Comparison of ENCODE assay signal across 8 cellular contexts in the genomic region with DNA sequence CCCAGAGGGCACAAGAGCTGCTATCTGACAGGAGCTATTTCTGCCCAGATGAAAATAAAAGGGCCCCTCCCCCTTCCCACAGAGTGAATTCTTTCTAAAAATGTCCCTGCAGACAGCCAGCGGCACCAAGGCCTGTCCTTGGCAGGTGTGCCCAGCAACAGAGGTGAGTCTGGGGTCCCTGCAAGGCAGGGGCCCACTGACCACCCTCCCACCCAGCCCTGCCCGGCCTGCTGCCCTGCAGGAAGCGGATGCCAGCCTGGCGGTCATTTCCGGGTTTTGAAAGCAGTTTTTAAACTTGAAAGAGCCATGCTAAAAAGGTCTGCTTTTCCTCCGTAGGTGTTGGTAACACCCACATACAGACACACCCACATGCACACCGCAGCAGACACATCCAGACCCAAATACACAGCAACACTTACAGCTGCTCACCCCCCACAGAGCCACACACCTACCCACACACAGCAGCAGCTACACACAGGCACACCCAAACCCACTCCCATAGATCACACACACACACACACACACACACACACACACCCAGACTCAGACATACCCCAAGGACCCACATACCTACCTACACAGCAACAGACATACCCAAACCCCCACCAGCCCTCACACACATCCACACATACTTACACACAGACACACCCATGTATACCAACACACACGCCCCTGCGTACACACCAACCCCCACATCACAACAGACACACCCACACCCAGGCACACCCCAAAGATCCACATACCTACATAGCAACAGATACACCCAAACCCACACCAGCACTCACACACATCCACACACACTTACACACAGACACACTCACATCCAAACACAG. TPM values are rescaled to one million over a fixed set of nuclear protein-coding genes. Genes with fewer than 3 reads are reported as not detected.
DNase-seq lines count a peak whose midpoint lies in the region; ATAC-seq and TF ChIP-seq lines count a peak whose summit lies in the region.

No MANE protein-coding gene starts in this region.

- H3K79me2 ChIP-seq in HCT116 (ENCODE audit: insufficient read depth, low read length) (peaks cover 27% of the 10 kb centered on the region), OCI-LY7 (ENCODE audit: insufficient read depth, low read depth, low read length) (peaks cover 26% of the 10 kb centered on the region)

- ATAC-seq in HCT116: peak; percentile 13
- ATAC-seq in activated T-helper 17 cell treated with anti-CD3 and anti-CD28 coated beads, Interleukin-2, amount 50 U/mL, for 72 hours (replicated peaks): peak; percentile 8

- H2AFZ ChIP-seq in HCT116 (ENCODE audit: low read depth, low read length, poor library complexity, severe bottlenecking): no peak overlapping the region
- peak overlapping the region; percentile 62 for H2AFZ ChIP-seq in OCI-LY7 (ENCODE audit: low read length)

- TF ChIP-seq CTCF in HCT116 (IDR thresholded peaks at IDR 0.05 in 2 of 3, conservative IDR thresholded peaks at IDR 0.05 in 1 of 3; ENCODE audit: borderline replicate concordance in 1 of 3, insufficient read depth in 1 of 3, low read depth in 2 of 3, low read length in 2 of 3): no peak
- TF ChIP-seq CTCF in OCI-LY7 (conservative IDR thresholded peaks at IDR 0.05; ENCODE audit: low read length): no peak
- no peak for TF ChIP-seq CTCF in foreskin fibroblast (IDR thresholded peaks at IDR 0.05; ENCODE audit: low read depth, low read length)

- TF ChIP-seq RAD21 in HCT116 (IDR thresholded peaks at IDR 0.05; ENCODE audit: low read depth): no peak

- H4K20me1 ChIP-seq in HCT116 (ENCODE audit: insufficient read depth) (no peaks in the 10 kb centered on the region), OCI-LY7 (ENCODE audit: insufficient read depth, low read length) (peaks cover 14% of the 10 kb centered on the region)

- no TSS peak for BruUV-seq in HCT116 (replicated peaks; lab: Mats Ljungman, UMichigan)
- BruUV-seq in OCI-LY7 (replicated peaks; lab: Mats Ljungman, UMichigan): TSS peak; percentile 99

- H3K27me3 Mint-ChIP-seq in activated T-helper 17 cell treated with anti-CD3 and anti-CD28 coated beads, Interleukin-2, amount 50 U/mL, for 72 hours: no peaks in the 10 kb centered on the region

- H3K4me2 ChIP-seq in HCT116 (ENCODE audit: low read length) (peak overlapping the region; percentile 91), OCI-LY7 (ENCODE audit: low read length) (peak overlapping the region; percentile 88)

- no peaks in the 10 kb centered on the region for H3K27me3 ChIP-seq in HCT116 (ENCODE audit: insufficient read depth, low read length)

- H3K9me2 ChIP-seq in HCT116 (ENCODE audit: insufficient read depth) (no peaks in the 10 kb centered on the region), OCI-LY7 (ENCODE audit: insufficient read depth, low read length) (no peaks in the 10 kb centered on the region)

- DNase-seq in DMS53 treated with DMSO at 0.1 percent for 48 hours (lab: John Stamatoyannopoulos, UW; ENCODE audit: unreplicated experiment) (peak; percentile 22), HCT116 (ENCODE audit: low read depth, low spot score) (no peak), OCI-LY7 (ENCODE audit: low spot score) (peak; percentile 90), foreskin fibroblast (peak in 1 of 2 donors; percentile 57), pons (ENCODE audit: low spot score) (peak; percentile 54), cerebellar nuclear complex (lab: John Stamatoyannopoulos, UW) (no peak), NCI-H1694 treated with DMSO at 0.1 percent for 48 hours (lab: John Stamatoyannopoulos, UW) (no peak)

- H3K9me3 Mint-ChIP-seq in activated T-helper 17 cell treated with anti-CD3 and anti-CD28 coated beads, Interleukin-2, amount 50 U/mL, for 72 hours: no peaks in the 10 kb centered on the region

- peak overlapping the region; percentile 67 to 81 for H3K4me3 ChIP-seq in HCT116 (replicated peaks in 1 of 2; ENCODE audit: low read depth in 1 of 2, low read length in 2 of 2)
- peak overlapping the region; percentile 89 for H3K4me3 ChIP-seq in OCI-LY7 (ENCODE audit: low read depth, low read length, poor library complexity, severe bottlenecking)
- H3K4me3 ChIP-seq in foreskin fibroblast (ENCODE audit: low read depth in 1 of 2, low read length in 2 of 2): peak overlapping the region; percentile 87 to 92

- H3K4me3 Mint-ChIP-seq in activated T-helper 17 cell treated with anti-CD3 and anti-CD28 coated beads, Interleukin-2, amount 50 U/mL, for 72 hours: peak overlapping the region; percentile 86

- H3K36me3 Mint-ChIP-seq in activated T-helper 17 cell treated with anti-CD3 and anti-CD28 coated beads, Interleukin-2, amount 50 U/mL, for 72 hours (ENCODE audit: low read depth): peaks cover 53% of the 10 kb centered on the region

- CTCF ChIA-PET in HCT116 (lab: Charles Lee): interaction anchor here (0.8 kb wide), 1 partner anchor 49 kb away, joined by 3 read pairs; no protein-coding TSS in a partner anchor
- CTCF ChIA-PET in OCI-LY7 (lab: Charles Lee; ENCODE audit: unreplicated experiment): interaction anchor here (0.6 to 1.5 kb wide), 5 partner anchors 10 to 86 kb away, joined by 3 to 5 read pairs (median 4); no protein-coding TSS in a partner anchor

- peak overlapping the region; percentile 81 for H3K9ac ChIP-seq in HCT116 (ENCODE audit: low read length)

- H3K27ac Mint-ChIP-seq in activated T-helper 17 cell treated with anti-CD3 and anti-CD28 coated beads, Interleukin-2, amount 50 U/mL, for 72 hours: peak overlapping the region; percentile 84

- no peak for TF ChIP-seq POLR2A in HCT116 (IDR thresholded peaks at IDR 0.05; ENCODE audit: borderline replicate concordance, extremely low read depth, insufficient read depth, insufficient read length)

- peak overlapping the region; percentile 90 for H3K27ac ChIP-seq in HCT116 (ENCODE audit: low read depth, low read length)
- H3K27ac ChIP-seq in OCI-LY7 (ENCODE audit: low read depth, low read length, poor library complexity, severe bottlenecking): peak overlapping the region; percentile 91

- POLR2A ChIA-PET in HCT116 (lab: Charles Lee): interaction anchor here (0.6 to 1.7 kb wide), 5 partner anchors 8 to 245 kb away, joined by 3 to 7 read pairs (median 4); a partner anchor contains a TSS
- POLR2A ChIA-PET in OCI-LY7 (lab: Charles Lee): interaction anchor here (0.5 to 2.2 kb wide), 15 partner anchors 8 to 762 kb away, joined by 3 to 16 read pairs (median 5); a partner anchor contains a TSS

- RAD21 ChIA-PET in HCT116 (lab: Charles Lee; ENCODE audit: low non-redundant PET in 1 of 2, low total read pairs in 2 of 2, uncharacterized antibody in 2 of 2, unreplicated experiment in 2 of 2): interaction anchor here (0.7 kb wide), 2 partner anchors 8 to 50 kb away, joined by 3 to 4 read pairs; no protein-coding TSS in a partner anchor

- H3K4me1 Mint-ChIP-seq in activated T-helper 17 cell treated with anti-CD3 and anti-CD28 coated beads, Interleukin-2, amount 50 U/mL, for 72 hours: peaks cover 30% of the 10 kb centered on the region

- peaks cover 44 to 58% of the 10 kb centered on the region in 2 experiments for H3K4me1 ChIP-seq in HCT116 (ENCODE audit: control insufficient read depth in 1 of 2, insufficient read depth in 2 of 2, low read length in 2 of 2)
- H3K4me1 ChIP-seq in OCI-LY7 (ENCODE audit: insufficient read depth, low read length, poor library complexity, severe bottlenecking): peaks cover 66% of the 10 kb centered on the region

- H3K36me3 ChIP-seq in HCT116 (ENCODE audit: control insufficient read depth in 1 of 2, insufficient read depth in 2 of 2, low read length in 2 of 2) (peaks cover 9 to 11% of the 10 kb centered on the region in 2 experiments; a peak in 3 of 4 replicates), OCI-LY7 (ENCODE audit: insufficient read depth, low read length) (peaks cover 26% of the 10 kb centered on the region)

- no peaks in the 10 kb centered on the region for H3K9me3 ChIP-seq in HCT116 (ENCODE audit: control insufficient read depth in 1 of 2, insufficient read depth in 1 of 2, low read depth in 1 of 2, low read length in 2 of 2)
- no peaks in the 10 kb centered on the region for H3K9me3 ChIP-seq in OCI-LY7 (ENCODE audit: low read length)

- intact Hi-C loops in HCT116 (cut with micrococcal nuclease): no loop called here
- intact Hi-C loops in OCI-LY7 (cut with micrococcal nuclease; ENCODE audit: unreplicated experiment): loop anchor here (1.0 to 10.0 kb wide), 2 partner anchors 8 to 654 kb away; a partner anchor contains a TSS

TF ChIP-seq in HCT116, 20 proteins besides CTCF, POLR2A, EP300 and RAD21:
- peak; percentile 15; the same call in 1 of the 2 replicates for TF ChIP-seq POLR2AphosphoS5 (IDR thresholded peaks at IDR 0.05; ENCODE audit: low read depth, low read length)
- TF ChIP-seq, protein P1, sequence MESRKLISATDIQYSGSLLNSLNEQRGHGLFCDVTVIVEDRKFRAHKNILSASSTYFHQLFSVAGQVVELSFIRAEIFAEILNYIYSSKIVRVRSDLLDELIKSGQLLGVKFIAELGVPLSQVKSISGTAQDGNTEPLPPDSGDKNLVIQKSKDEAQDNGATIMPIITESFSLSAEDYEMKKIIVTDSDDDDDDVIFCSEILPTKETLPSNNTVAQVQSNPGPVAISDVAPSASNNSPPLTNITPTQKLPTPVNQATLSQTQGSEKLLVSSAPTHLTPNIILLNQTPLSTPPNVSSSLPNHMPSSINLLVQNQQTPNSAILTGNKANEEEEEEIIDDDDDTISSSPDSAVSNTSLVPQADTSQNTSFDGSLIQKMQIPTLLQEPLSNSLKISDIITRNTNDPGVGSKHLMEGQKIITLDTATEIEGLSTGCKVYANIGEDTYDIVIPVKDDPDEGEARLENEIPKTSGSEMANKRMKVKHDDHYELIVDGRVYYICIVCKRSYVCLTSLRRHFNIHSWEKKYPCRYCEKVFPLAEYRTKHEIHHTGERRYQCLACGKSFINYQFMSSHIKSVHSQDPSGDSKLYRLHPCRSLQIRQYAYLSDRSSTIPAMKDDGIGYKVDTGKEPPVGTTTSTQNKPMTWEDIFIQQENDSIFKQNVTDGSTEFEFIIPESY (IDR thresholded peaks at IDR 0.05; ENCODE audit: extremely low read depth, insufficient replicate concordance, low read length): no peak

RNA-seq across cellular contexts. Expression of a gene that starts 7.6 kb away (rescaled TPM):
- total RNA-seq in HCT116 (2021; ENCODE audit: unreplicated experiment) (30.3 TPM), OCI-LY7 (2022) (37.2 and 43.8 TPM in 2 replicates)
- polyA plus RNA-seq in HCT116 (2012): 15.7 and 29.3 TPM in 2 replicates
- total RNA-seq in OCI-LY7 (2014; rRNA removed; shearing (Covaris generic)): 6.8 and 7.0 TPM in 2 replicates
- 100 to 1,000 TPM in 1 of 2 donors, 10 to 100 TPM in 1; 57.8 to 185 TPM for total RNA-seq in activated T-helper 17 cell treated with anti-CD3 and anti-CD28 coated beads, Interleukin-2, amount 50 U/mL, for 72 hours

Comparison
In these comparisons a context has a peak if more than half of its experiments do, and no peak if none do; other contexts are left out.
1. DNase-seq: peak in DMS53 treated with DMSO at 0.1 percent for 48 hours (single experiment), OCI-LY7 (single experiment) and pons (single experiment); none in HCT116 (single experiment), cerebellar nuclear complex (0 of 2) and NCI-H1694 treated with DMSO at 0.1 percent for 48 hours (single experiment).
2. Peak in every context shown above with its lines, with median percentiles within 50 percentile points of each other: H3K4me3 ChIP-seq.